ENCODE assay signal across 8 cellular contexts in the genomic region with DNA sequence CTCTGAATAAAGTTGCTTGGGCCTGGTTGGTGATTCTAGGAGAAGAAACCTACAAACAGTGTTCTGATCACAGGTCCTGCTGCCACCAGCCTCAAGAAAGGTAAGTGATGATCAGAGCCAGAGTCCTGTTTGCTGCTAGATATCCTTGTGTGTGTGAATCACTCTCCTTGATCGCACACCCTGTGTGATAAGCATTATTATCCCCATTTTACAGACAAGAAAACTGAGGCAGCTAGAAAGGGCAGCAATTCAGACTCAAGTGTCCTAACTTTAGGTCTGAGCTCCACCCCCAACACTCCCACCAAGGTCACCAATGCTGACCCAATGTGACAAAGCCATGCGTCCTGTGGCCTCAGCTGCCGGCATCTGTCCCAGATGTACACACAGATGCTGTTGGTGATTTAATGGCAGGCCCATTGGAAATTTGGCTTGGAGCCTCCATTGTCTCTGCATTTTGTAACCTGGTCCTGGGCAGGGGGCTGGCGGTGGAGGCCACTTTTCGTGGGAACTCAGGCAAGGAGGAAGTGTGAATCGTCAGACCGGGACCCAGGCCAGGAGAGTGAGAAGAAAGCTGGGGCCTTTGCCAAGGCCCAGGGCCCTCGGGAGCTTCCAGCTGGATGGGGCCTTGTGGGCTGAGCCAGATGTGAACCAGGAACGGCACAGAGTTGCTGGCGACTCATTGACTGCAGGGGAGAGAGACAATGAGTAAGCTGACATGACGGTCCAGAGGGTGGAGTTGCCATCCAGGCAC. TPM values are rescaled to one million over a fixed set of nuclear protein-coding genes. Genes with fewer than 3 reads are reported as not detected.
DNase-seq lines count a peak whose midpoint lies in the region; ATAC-seq, FAIRE-seq and TF ChIP-seq lines count a peak whose summit lies in the region.

No MANE protein-coding gene starts in this region.

- no peaks in the 10 kb centered on the region for H3K9me3 Mint-ChIP-seq in activated T-helper 1 cell treated with anti-CD3 and anti-CD28 coated beads, Interleukin-12 subunit alpha, Interleukin-12 subunit beta, Interleukin-2, Interleukin-4 antibody, amounts not matched to agents 30 ng/mL and 10 ng/mL and 1 ng/mL, durations not matched to agents 14 hours and 24 hours and 36 hours

- H3K27me3 ChIP-seq in BE2C: peaks cover 4% of the 10 kb centered on the region; the same call in 1 of the 2 replicates

- intact Hi-C loops in activated T-helper 1 cell treated with anti-CD3 and anti-CD28 coated beads, Interleukin-12 subunit alpha, Interleukin-12 subunit beta, Interleukin-2, Interleukin-4 antibody, amounts not matched to agents 30 ng/mL and 10 ng/mL and 1 ng/mL, durations not matched to agents 14 hours and 24 hours and 36 hours (cut with micrococcal nuclease): no loop called here

- H3K4me1 Mint-ChIP-seq in activated T-helper 1 cell treated with anti-CD3 and anti-CD28 coated beads, Interleukin-12 subunit alpha, Interleukin-12 subunit beta, Interleukin-2, Interleukin-4 antibody, amounts not matched to agents 30 ng/mL and 10 ng/mL and 1 ng/mL, durations not matched to agents 14 hours and 24 hours and 36 hours (ENCODE audit: low read depth): no peaks in the 10 kb centered on the region

- H3K4me3 ChIP-seq in BE2C (ENCODE audit: low read depth, low read length) (no peak overlapping the region), fibroblast of pulmonary artery (replicated peaks; ENCODE audit: low read depth, low read length) (no peak overlapping the region)

- H3K36me3 ChIP-seq in BE2C: no peaks in the 10 kb centered on the region

- no peak overlapping the region for H3K4me3 Mint-ChIP-seq in activated T-helper 1 cell treated with anti-CD3 and anti-CD28 coated beads, Interleukin-12 subunit alpha, Interleukin-12 subunit beta, Interleukin-2, Interleukin-4 antibody, amounts not matched to agents 30 ng/mL and 10 ng/mL and 1 ng/mL, durations not matched to agents 14 hours and 24 hours and 36 hours

- peaks cover 2% of the 10 kb centered on the region for H3K27me3 Mint-ChIP-seq in activated T-helper 1 cell treated with anti-CD3 and anti-CD28 coated beads, Interleukin-12 subunit alpha, Interleukin-12 subunit beta, Interleukin-2, Interleukin-4 antibody, amounts not matched to agents 30 ng/mL and 10 ng/mL and 1 ng/mL, durations not matched to agents 14 hours and 24 hours and 36 hours (ENCODE audit: insufficient read depth)

- H3K27ac Mint-ChIP-seq in activated T-helper 1 cell treated with anti-CD3 and anti-CD28 coated beads, Interleukin-12 subunit alpha, Interleukin-12 subunit beta, Interleukin-2, Interleukin-4 antibody, amounts not matched to agents 30 ng/mL and 10 ng/mL and 1 ng/mL, durations not matched to agents 14 hours and 24 hours and 36 hours: no peak overlapping the region

- FAIRE-seq in RCC 7860 (lab: Jason Lieb, UNC): no peak

- DNase-seq in BE2C: peak; percentile 65
- DNase-seq in RCC 7860 (ENCODE audit: low spot score): peak; percentile 16
- DNase-seq in fibroblast of pulmonary artery (ENCODE audit: low read depth): peak; percentile 99
- peak; percentile 70 for DNase-seq in omental fat pad (ENCODE audit: low spot score)
- DNase-seq in NCI-H1417 treated with DMSO at 0.1 percent for 48 hours (lab: John Stamatoyannopoulos, UW): no peak
- no peak for DNase-seq in activated T-helper 1 cell treated with anti-CD3 and anti-CD28 coated beads, Interleukin-12 subunit alpha, Interleukin-12 subunit beta, Interleukin-2, Interleukin-4 antibody, amounts not matched to agents 30 ng/mL and 10 ng/mL and 1 ng/mL, durations not matched to agents 14 hours and 24 hours and 36 hours (ENCODE audit: low spot score)

- H3K4me1 ChIP-seq in BE2C: no peaks in the 10 kb centered on the region

- no peaks in the 10 kb centered on the region for H3K36me3 Mint-ChIP-seq in activated T-helper 1 cell treated with anti-CD3 and anti-CD28 coated beads, Interleukin-12 subunit alpha, Interleukin-12 subunit beta, Interleukin-2, Interleukin-4 antibody, amounts not matched to agents 30 ng/mL and 10 ng/mL and 1 ng/mL, durations not matched to agents 14 hours and 24 hours and 36 hours (ENCODE audit: low read depth)

- ATAC-seq in omental fat pad (ENCODE audit: low FRiP score) (peak; percentile 81), HG02678 (IDR thresholded peaks at IDR 0.05; ENCODE audit: unreplicated experiment) (no peak), GM18520 (IDR thresholded peaks at IDR 0.05; ENCODE audit: unreplicated experiment) (no peak)

- no peak for TF ChIP-seq CTCF in BE2C (IDR thresholded peaks at IDR 0.05; ENCODE audit: low read depth, low read length)
- no peak for TF ChIP-seq CTCF in fibroblast of pulmonary artery (IDR thresholded peaks at IDR 0.05; ENCODE audit: low read length, missing control alignments)
- TF ChIP-seq CTCF in omental fat pad (IDR thresholded peaks at IDR 0.05): no peak

- no peaks in the 10 kb centered on the region for H3K9me3 ChIP-seq in BE2C

RNA-seq across cellular contexts. Expression of a gene that starts 29.8 kb away (rescaled TPM):
- not detected for polyA plus RNA-seq in BE2C (2012; ENCODE audit: insufficient read depth, insufficient read length, low read depth)
- 10 to 100 TPM in 3 of 4 donors, 1 to 10 TPM in 1; 9.1 to 28.5 (median 19.8) TPM for total RNA-seq in omental fat pad
- total RNA-seq in activated T-helper 1 cell treated with anti-CD3 and anti-CD28 coated beads, Interleukin-12 subunit alpha, Interleukin-12 subunit beta, Interleukin-2, Interleukin-4 antibody, amounts not matched to agents 30 ng/mL and 10 ng/mL and 1 ng/mL, durations not matched to agents 14 hours and 24 hours and 36 hours: 0.12 and 0.16 TPM in 2 replicates

Comparison
In these comparisons a context has a peak if more than half of its experiments do, and no peak if none do; other contexts are left out.
1. DNase-seq: peak in BE2C (single experiment), RCC 7860 (single experiment), fibroblast of pulmonary artery (single experiment) and omental fat pad (single experiment); none in NCI-H1417 treated with DMSO at 0.1 percent for 48 hours (single experiment) and activated T-helper 1 cell treated with anti-CD3 and anti-CD28 coated beads, Interleukin-12 subunit alpha, Interleukin-12 subunit beta, Interleukin-2, Interleukin-4 antibody, amounts not matched to agents 30 ng/mL and 10 ng/mL and 1 ng/mL, durations not matched to agents 14 hours and 24 hours and 36 hours (single experiment).